21 cellular contexts compared by ENCODE assay signal in genomic region chr15:45184562-45185041, GRCh38. TPM values are rescaled to one million over a fixed set of nuclear protein-coding genes. Genes with fewer than 3 reads are reported as not detected.
DNase-seq lines count a peak whose midpoint lies in the region; ATAC-seq and TF ChIP-seq lines count a peak whose summit lies in the region.
"Had no signal": no experiment of that assay in that cellular context is flagged by ENCODE, and none has a peak within 500 bp of the region (broad histone marks: within the 10 kb centered on the region; RNA-seq: fewer than 3 reads in every experiment).

No MANE protein-coding gene starts in this region.

- H3K36me3 ChIP-seq in WERI-Rb-1 (peaks cover 46% of the 10 kb centered on the region), transverse colon (no peaks in the 10 kb centered on the region), HAP-1 (replicated peaks) (no peaks in the 10 kb centered on the region), PC-3 (ENCODE audit: low read depth, low read length) (no peaks in the 10 kb centered on the region)
- H3K36me3 ChIP-seq in naive thymus-derived CD4-positive, alpha-beta T cell (ENCODE audit: control insufficient read depth in 2 of 3, insufficient read depth in 3 of 3, low read length in 3 of 3) = no peaks in the 10 kb centered on the region
- H3K36me3 ChIP-seq: heart left ventricle, lower lobe of right lung had no signal

- CTCF ChIA-PET in naive thymus-derived CD4-positive, alpha-beta T cell (lab: Charles Lee) = interaction anchor here (0.9 to 1.4 kb wide), 2 partner anchors 16 to 21 kb away, joined by 3 read pairs; no protein-coding TSS in a partner anchor
- CTCF ChIA-PET in PC-3 (lab: Charles Lee) = no interaction called here

- 70% methylated on average over 9 of the region's 9 CpGs; no CpG with 5 or more reads in 1 of the 2 donors for WGBS in transverse colon (ENCODE audit: low coverage in 1 of 2), 2 donors

- H3F3A ChIP-seq in PC-3 (ENCODE audit: low read length, unreplicated experiment) = no peaks in the 10 kb centered on the region

- H3K4me1 Mint-ChIP-seq in activated naive CD8-positive, alpha-beta T cell (ENCODE audit: low read depth) = peaks cover 50% of the 10 kb centered on the region
- peaks cover 40% of the 10 kb centered on the region for H3K4me1 Mint-ChIP-seq in activated naive CD8-positive, alpha-beta T cell treated with anti-CD3 and anti-CD28 coated beads, Interleukin-2, amount 50 U/mL, for 24 hours
- peaks cover 19 to 37% (median 30%) of the 10 kb centered on the region in 7 donors for H3K4me1 Mint-ChIP-seq in naive thymus-derived CD4-positive, alpha-beta T cell

- no peak for TF ChIP-seq EP300 in transverse colon (IDR thresholded peaks at IDR 0.05; ENCODE audit: low read depth)

- H3K27me3 Mint-ChIP-seq in activated naive CD8-positive, alpha-beta T cell = no peaks in the 10 kb centered on the region
- H3K27me3 Mint-ChIP-seq in activated naive CD8-positive, alpha-beta T cell treated with anti-CD3 and anti-CD28 coated beads, Interleukin-2, amount 50 U/mL, for 24 hours = peaks cover 6% of the 10 kb centered on the region
- H3K27me3 Mint-ChIP-seq in naive thymus-derived CD4-positive, alpha-beta T cell = peaks cover 0 to 13% (median 0%) of the 10 kb centered on the region in 5 donors

- no peaks in the 10 kb centered on the region for H3K9me3 ChIP-seq in WERI-Rb-1 (ENCODE audit: severe bottlenecking)
- H3K9me3 ChIP-seq in naive thymus-derived CD4-positive, alpha-beta T cell (ENCODE audit: control insufficient read depth in 2 of 3, low read length in 3 of 3) = no peaks in the 10 kb centered on the region
- H3K9me3 ChIP-seq in transverse colon = no peaks in the 10 kb centered on the region
- no peaks in the 10 kb centered on the region for H3K9me3 ChIP-seq in HAP-1
- H3K9me3 ChIP-seq in PC-3 (ENCODE audit: low read length) = no peaks in the 10 kb centered on the region
- H3K9me3 ChIP-seq: heart left ventricle, lower lobe of right lung had no signal

- H3K27ac ChIP-seq in WERI-Rb-1 (peak overlapping the region; percentile 95), transverse colon (peak overlapping the region in 3 of 4 donors; percentile 19 to 83 (median 63)), PC-3 (ENCODE audit: low read length) (no peak overlapping the region)
- H3K27ac ChIP-seq in naive thymus-derived CD4-positive, alpha-beta T cell (ENCODE audit: low read depth, low read length) = no peak overlapping the region
- H3K27ac ChIP-seq: heart left ventricle, lower lobe of right lung, SK-N-MC had no signal

- no peaks in the 10 kb centered on the region for H3K36me3 Mint-ChIP-seq in activated naive CD8-positive, alpha-beta T cell
- H3K36me3 Mint-ChIP-seq in activated naive CD8-positive, alpha-beta T cell treated with anti-CD3 and anti-CD28 coated beads, Interleukin-2, amount 50 U/mL, for 24 hours (ENCODE audit: low read depth) = no peaks in the 10 kb centered on the region
- no peaks in the 10 kb centered on the region for H3K36me3 Mint-ChIP-seq in naive thymus-derived CD4-positive, alpha-beta T cell
- H3K36me3 Mint-ChIP-seq: naive B cell had no signal

- DNase-seq in activated naive CD8-positive, alpha-beta T cell treated with anti-CD3 and anti-CD28 coated beads, Interleukin-2, amount 50 U/mL, for 24 hours = no peak
- DNase-seq in WERI-Rb-1 (peak; percentile 59), transverse colon (no peak), HAP-1 (ENCODE audit: low spot score in 2 of 2) (no peak), PC-3 (no peak), RKO (ENCODE audit: low spot score) (no peak)
- no peak for DNase-seq in naive thymus-derived CD4-positive, alpha-beta T cell
- DNase-seq: ACHN; activated T-cell treated with anti-CD3 and anti-CD28 coated beads, Interleukin-2, amount 50 U/mL, for 4 hours; CD8-positive, alpha-beta T cell; effector memory CD8-positive, alpha-beta T cell; heart left ventricle; lower lobe of right lung; naive B cell; NCI-H1436; NCI-H2227 treated with DMSO at 0.1 percent for 48 hours had no signal

- H3K4me3 ChIP-seq in WERI-Rb-1 (ENCODE audit: low read depth, low read length) (peak overlapping the region; percentile 20), transverse colon (no peak overlapping the region), HAP-1 (no peak overlapping the region), PC-3 (ENCODE audit: low read length) (no peak overlapping the region)
- no peak overlapping the region for H3K4me3 ChIP-seq in naive thymus-derived CD4-positive, alpha-beta T cell (ENCODE audit: low read length)
- H3K4me3 ChIP-seq: heart left ventricle, lower lobe of right lung had no signal

- no peak overlapping the region for H2AFZ ChIP-seq in PC-3 (ENCODE audit: low read length)

- H4K20me1 ChIP-seq in PC-3 (ENCODE audit: low read length) = no peaks in the 10 kb centered on the region

- intact Hi-C loops in naive thymus-derived CD4-positive, alpha-beta T cell (cut with micrococcal nuclease) = no loop called here
- intact Hi-C loops in transverse colon (cut with DNase I; ENCODE audit: low total_unique reads) = no loop called here
- intact Hi-C loops in PC-3 (cut with micrococcal nuclease) = no loop called here

- H3K9me3 Mint-ChIP-seq in activated naive CD8-positive, alpha-beta T cell (ENCODE audit: low read depth) = no peaks in the 10 kb centered on the region
- H3K9me3 Mint-ChIP-seq in activated naive CD8-positive, alpha-beta T cell treated with anti-CD3 and anti-CD28 coated beads, Interleukin-2, amount 50 U/mL, for 24 hours = no peaks in the 10 kb centered on the region
- no peaks in the 10 kb centered on the region for H3K9me3 Mint-ChIP-seq in naive thymus-derived CD4-positive, alpha-beta T cell
- H3K9me3 Mint-ChIP-seq: activated T-cell treated with anti-CD3 and anti-CD28 coated beads, Interleukin-2, amount 50 U/mL, for 4 hours; CD8-positive, alpha-beta T cell; effector memory CD8-positive, alpha-beta T cell; naive B cell had no signal

- H3K9me2 ChIP-seq in PC-3 (replicated peaks; ENCODE audit: low read length) = no peaks in the 10 kb centered on the region

- H3K79me2 ChIP-seq in PC-3 (ENCODE audit: low read length) = no peaks in the 10 kb centered on the region

- H3K4me2 ChIP-seq in PC-3 (ENCODE audit: low read length) = no peak overlapping the region

- no TSS peak for BruUV-seq in PC-3 (replicated peaks; lab: Mats Ljungman, UMichigan)

- in situ Hi-C loops in transverse colon (cut with MboI; ENCODE audit: low pct_ligation_motif_present in 1 of 4, low pct_unique_long_range_greater_than_20kb in 1 of 4, low sequenced_read_pairs in 3 of 4) = loop anchor here in 2 of 4 donors (25.0 kb wide), 2 partner anchors 203 to 428 kb away; partner anchors contain the start of gene GATM (in 2 of the 2)
- in situ Hi-C loops in HAP-1 (cut with MboI; ENCODE audit: low sequenced_read_pairs) = no loop called here

- H3K4me3 Mint-ChIP-seq in activated naive CD8-positive, alpha-beta T cell = no peak overlapping the region
- H3K4me3 Mint-ChIP-seq in activated naive CD8-positive, alpha-beta T cell treated with anti-CD3 and anti-CD28 coated beads, Interleukin-2, amount 50 U/mL, for 24 hours = no peak overlapping the region
- peak overlapping the region in 1 of 10 donors; percentile 54 for H3K4me3 Mint-ChIP-seq in naive thymus-derived CD4-positive, alpha-beta T cell
- H3K4me3 Mint-ChIP-seq: CD8-positive, alpha-beta T cell; effector memory CD8-positive, alpha-beta T cell had no signal

- H3K27ac Mint-ChIP-seq in activated naive CD8-positive, alpha-beta T cell = peak overlapping the region; percentile 87
- no peak overlapping the region for H3K27ac Mint-ChIP-seq in activated naive CD8-positive, alpha-beta T cell treated with anti-CD3 and anti-CD28 coated beads, Interleukin-2, amount 50 U/mL, for 24 hours
- peak overlapping the region in 5 of 9 donors; percentile 0 to 90 (median 64) for H3K27ac Mint-ChIP-seq in naive thymus-derived CD4-positive, alpha-beta T cell
- H3K27ac Mint-ChIP-seq: effector memory CD8-positive, alpha-beta T cell had no signal

- peaks cover 3 to 13% of the 10 kb centered on the region in 2 donors for H3K4me1 ChIP-seq in naive thymus-derived CD4-positive, alpha-beta T cell (ENCODE audit: control insufficient read depth in 2 of 2, insufficient read depth in 2 of 2, low read length in 2 of 2)
- peaks cover 7 to 38% (median 22%) of the 10 kb centered on the region in 4 donors for H3K4me1 ChIP-seq in transverse colon
- H3K4me1 ChIP-seq in HAP-1 = peaks cover 11% of the 10 kb centered on the region
- H3K4me1 ChIP-seq in PC-3 (ENCODE audit: insufficient read depth, low read length) = peaks cover 24% of the 10 kb centered on the region

- no peak for TF ChIP-seq POLR2A in transverse colon (IDR thresholded peaks at IDR 0.05)

- no peak for ATAC-seq in activated naive CD8-positive, alpha-beta T cell treated with anti-CD3 and anti-CD28 coated beads, Interleukin-2, amount 50 U/mL, for 24 hours
- no peak for ATAC-seq in naive thymus-derived CD4-positive, alpha-beta T cell
- ATAC-seq in PC-3 = no peak
- ATAC-seq: activated T-cell treated with anti-CD3 and anti-CD28 coated beads, Interleukin-2, amount 50 U/mL, for 4 hours; CD8-positive, alpha-beta T cell; effector memory CD8-positive, alpha-beta T cell; heart left ventricle; lower lobe of right lung had no signal

- no peak overlapping the region for H3K9ac ChIP-seq in PC-3 (ENCODE audit: low read length)

- no peak for TF ChIP-seq CTCF in WERI-Rb-1 (IDR thresholded peaks at IDR 0.05; ENCODE audit: low read depth, low read length)
- no peak for TF ChIP-seq CTCF in transverse colon (IDR thresholded peaks at IDR 0.05)
- no peak for TF ChIP-seq CTCF in PC-3 (conservative IDR thresholded peaks at IDR 0.05; ENCODE audit: low read depth, low read length)

- no peaks in the 10 kb centered on the region for H3K27me3 ChIP-seq in WERI-Rb-1 (ENCODE audit: insufficient read depth, low read depth, severe bottlenecking)
- no peaks in the 10 kb centered on the region for H3K27me3 ChIP-seq in naive thymus-derived CD4-positive, alpha-beta T cell (ENCODE audit: control insufficient read depth in 2 of 2, insufficient read depth in 2 of 2, low read length in 2 of 2)
- H3K27me3 ChIP-seq in transverse colon = no peaks in the 10 kb centered on the region
- no peaks in the 10 kb centered on the region for H3K27me3 ChIP-seq in HAP-1 (ENCODE audit: low read depth)
- H3K27me3 ChIP-seq in PC-3 (ENCODE audit: low read length) = no peaks in the 10 kb centered on the region

- POLR2A ChIA-PET in naive thymus-derived CD4-positive, alpha-beta T cell (lab: Charles Lee) = interaction anchor here (0.7 to 13.0 kb wide), 2 partner anchors 16 to 403 kb away, joined by 3 to 177 read pairs; partner anchors contain the start of gene BLOC1S6
- POLR2A ChIA-PET in PC-3 (lab: Charles Lee; ENCODE audit: unreplicated experiment) = no interaction called here

RNA-seq across cellular contexts. Expression of gene SHF, which starts 3.2 kb away (rescaled TPM):
- total RNA-seq in naive thymus-derived CD4-positive, alpha-beta T cell = 1 to 10 TPM; 3.5 to 8.7 (median 6.2) TPM
- polyA plus RNA-seq in naive thymus-derived CD4-positive, alpha-beta T cell = 1 to 10 TPM; 2.5 to 3.0 TPM
- 1 to 10 TPM in 3 of 4 donors, not detected in 1; 3.7 to 9.8 (median 7.4) TPM for total RNA-seq in transverse colon
- 1.2 and 2.2 TPM in 2 replicates for total RNA-seq in PC-3 (2014; rRNA removed)

RNA-seq across cellular contexts. Expression of gene DUOX1, which starts 54.8 kb away (rescaled TPM):
- under 1 TPM in 2 of 5 experiments, not detected in 3; 0.05 to 0.34 TPM for total RNA-seq in naive thymus-derived CD4-positive, alpha-beta T cell
- 1 to 10 TPM; 1.2 to 2.0 TPM for polyA plus RNA-seq in naive thymus-derived CD4-positive, alpha-beta T cell
- total RNA-seq in transverse colon = 1 to 10 TPM in 1 of 4 donors, under 1 TPM in 2, not detected in 1; 0.14 to 4.1 (median 0.64) TPM
- total RNA-seq in PC-3 (2014; rRNA removed) = 0.29 TPM in 1 of 2 replicates, not detected in the other
- total RNA-seq: CD8-positive, alpha-beta T cell; fibroblast of lung had no signal
- polyA plus RNA-seq: fibroblast of lung had no signal

RNA-seq across cellular contexts. Expression of gene DUOXA1, which starts 54.9 kb away (rescaled TPM):
- under 1 TPM in 2 of 5 experiments, not detected in 3; 0.49 to 0.51 TPM for total RNA-seq in naive thymus-derived CD4-positive, alpha-beta T cell
- polyA plus RNA-seq in naive thymus-derived CD4-positive, alpha-beta T cell = under 1 TPM in 1 of 2 donors, not detected in 1; 0.22 TPM
- total RNA-seq in transverse colon = 1 to 10 TPM in 1 of 4 donors, not detected in 3; 1.4 TPM
- total RNA-seq in PC-3 (2014; rRNA removed) = 1.3 TPM in 1 of 2 replicates, not detected in the other
- total RNA-seq: CD8-positive, alpha-beta T cell; Daoy; fibroblast of lung; renal cortical epithelial cell had no signal
- polyA plus RNA-seq: fibroblast of lung had no signal

Comparison
In these comparisons a context has a peak if more than half of its experiments do, and no peak if none do; other contexts are left out.
1. H3K27ac ChIP-seq: peak in WERI-Rb-1 (single experiment) and transverse colon (3 of 4); none in naive thymus-derived CD4-positive, alpha-beta T cell (single experiment) and PC-3 (single experiment).